ENCODE assay signal across 15 cellular contexts in genomic region chr20:24136659-24137246, GRCh38.
DNase-seq lines count a peak whose midpoint lies in the region; ATAC-seq and TF ChIP-seq lines count a peak whose summit lies in the region.
"Had no signal": no experiment of that assay in that cellular context is flagged by ENCODE, and none has a peak within 500 bp of the region (broad histone marks: within the 10 kb centered on the region; RNA-seq: fewer than 3 reads in every experiment).

No MANE protein-coding gene starts in this region.

- peak overlapping the region; percentile 98 for H3K9ac ChIP-seq in PC-3 (ENCODE audit: low read length)

- H4K20me1 ChIP-seq in PC-3 (ENCODE audit: low read length): peaks cover 40% of the 10 kb centered on the region

- H3K9me3 ChIP-seq in PC-3 (ENCODE audit: low read length): no peaks in the 10 kb centered on the region
- H3K9me3 ChIP-seq: MG63, SJSA1 had no signal

- H3K4me1 Mint-ChIP-seq in immature natural killer cell: peaks cover 61 to 63% of the 10 kb centered on the region in 2 donors
- H3K4me1 Mint-ChIP-seq: B cell had no signal

- H3K4me2 ChIP-seq in PC-3 (ENCODE audit: low read length): peak overlapping the region; percentile 95

- H3K27ac ChIP-seq in PC-3 (ENCODE audit: low read length): peak overlapping the region; percentile 98
- H3K27ac ChIP-seq: SJSA1 had no signal

- H2AFZ ChIP-seq in PC-3 (ENCODE audit: low read length): no peak overlapping the region

- peaks cover 0 to 7% (median 0%) of the 10 kb centered on the region in 3 donors for H3K27me3 Mint-ChIP-seq in immature natural killer cell (ENCODE audit: low read depth in 3 of 3)

- intact Hi-C loops in PC-3 (cut with micrococcal nuclease) (no loop called here), head of caudate nucleus (cut with DNase I) (loop anchor here (2.0 kb wide), 1 partner anchor 46 kb away; no protein-coding TSS in a partner anchor)

- peaks cover 70% of the 10 kb centered on the region for H3K36me3 ChIP-seq in PC-3 (ENCODE audit: low read depth, low read length)
- H3K36me3 ChIP-seq: MG63, SJSA1 had no signal

- CTCF ChIA-PET in PC-3 (lab: Charles Lee): no interaction called here

- peaks cover 0 to 3% (median 0%) of the 10 kb centered on the region in 6 donors for H3K9me3 Mint-ChIP-seq in immature natural killer cell

- POLR2A ChIA-PET in PC-3 (lab: Charles Lee; ENCODE audit: unreplicated experiment): no interaction called here

- peaks cover 22% of the 10 kb centered on the region for H3F3A ChIP-seq in PC-3 (ENCODE audit: low read length, unreplicated experiment)

- H3K27ac Mint-ChIP-seq in immature natural killer cell: peak overlapping the region; percentile 29 to 96 (median 88)
- H3K27ac Mint-ChIP-seq: B cell; CD8-positive, alpha-beta T cell had no signal

- BruUV-seq in PC-3 (replicated peaks; lab: Mats Ljungman, UMichigan): no TSS peak

- H3K4me3 ChIP-seq in PC-3 (ENCODE audit: low read length): peak overlapping the region; percentile 86
- H3K4me3 ChIP-seq: MG63, SJSA1 had no signal

- peaks cover 72% of the 10 kb centered on the region for H3K4me1 ChIP-seq in PC-3 (ENCODE audit: insufficient read depth, low read length)

- peak; percentile 1 for DNase-seq in CD1c-positive myeloid dendritic cell (ENCODE audit: extremely low spot score)
- DNase-seq in HPDE6-E6E7 (ENCODE audit: extremely low spot score): peak; percentile 39
- no peak for DNase-seq in PC-3
- DNase-seq in immature natural killer cell: no peak
- no peak for DNase-seq in NCI-H446 treated with DMSO at 0.1 percent for 48 hours (lab: John Stamatoyannopoulos, UW)
- DNase-seq in head of caudate nucleus: no peak
- DNase-seq: CD8-positive, alpha-beta T cell; KG1; MG63; NCI-H1417; NCI-H345 had no signal

- peaks cover 92% of the 10 kb centered on the region for H3K79me2 ChIP-seq in PC-3 (ENCODE audit: low read length)

- H3K9me2 ChIP-seq in PC-3 (replicated peaks; ENCODE audit: low read length): no peaks in the 10 kb centered on the region

- no peaks in the 10 kb centered on the region for H3K27me3 ChIP-seq in PC-3 (ENCODE audit: low read length)
- H3K27me3 ChIP-seq: MG63, SJSA1 had no signal

- no peaks in the 10 kb centered on the region for H3K36me3 Mint-ChIP-seq in immature natural killer cell
- H3K36me3 Mint-ChIP-seq: CD8-positive, alpha-beta T cell had no signal

- peak overlapping the region in 4 of 5 donors; percentile 53 to 83 (median 71) for H3K4me3 Mint-ChIP-seq in immature natural killer cell
- H3K4me3 Mint-ChIP-seq: B cell; CD8-positive, alpha-beta T cell had no signal

- ATAC-seq in PC-3 (no peak), HG03469 (IDR thresholded peaks at IDR 0.05; ENCODE audit: unreplicated experiment) (no peak), GM18873 (IDR thresholded peaks at IDR 0.05; ENCODE audit: low FRiP score, unreplicated experiment) (no peak)
- ATAC-seq: CD8-positive, alpha-beta T cell had no signal

- TF ChIP-seq CTCF in PC-3 (conservative IDR thresholded peaks at IDR 0.05; ENCODE audit: low read depth, low read length): no peak

Comparison
In these comparisons a context has a peak if more than half of its experiments do, and no peak if none do; other contexts are left out.
1. DNase-seq: peak in CD1c-positive myeloid dendritic cell (single experiment) and HPDE6-E6E7 (single experiment); none in PC-3 (single experiment), immature natural killer cell (0 of 3), NCI-H446 treated with DMSO at 0.1 percent for 48 hours (single experiment) and head of caudate nucleus (0 of 42).